ENCODE assay signal across 31 cellular contexts in the genomic region with DNA sequence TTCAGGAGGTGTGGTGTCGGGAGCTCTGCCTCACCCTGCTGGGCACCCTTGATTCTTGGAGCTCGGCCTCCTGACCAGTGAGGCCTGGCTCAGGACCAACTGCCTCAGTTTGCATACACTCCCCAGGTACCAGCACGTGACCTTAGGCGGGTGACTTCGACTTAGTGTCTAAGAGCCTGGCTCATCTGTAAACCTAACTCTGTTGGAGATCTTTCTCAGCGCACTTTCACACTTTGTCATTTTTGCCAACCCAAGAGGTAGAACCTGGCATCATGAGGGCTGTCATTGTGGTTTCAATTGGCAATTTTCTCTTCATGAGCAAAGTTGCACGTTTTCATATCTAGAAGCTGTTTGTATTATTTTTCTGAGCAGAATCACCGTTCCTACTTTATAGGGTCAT. TPM values are rescaled to one million over a fixed set of nuclear protein-coding genes. Genes with fewer than 3 reads are reported as not detected.
"Had no signal": no experiment of that assay in that cellular context is flagged by ENCODE, and none has a peak within 500 bp of the region (broad histone marks: within the 10 kb centered on the region; RNA-seq: fewer than 3 reads in every experiment).

No MANE protein-coding gene starts in this region.

- H3K4me1 Mint-ChIP-seq: WTC11 had no signal

- H3K9ac ChIP-seq: SK-N-SH had no signal

- H3K27me3 ChIP-seq: adrenal gland, body of pancreas, MG63 had no signal

- FAIRE-seq: astrocyte, TTC549 had no signal

- H3K27ac ChIP-seq: adrenal gland, body of pancreas, breast epithelium, SJSA1 had no signal

- H3K36me3 Mint-ChIP-seq: activated naive CD4-positive, alpha-beta T cell treated with anti-CD3 and anti-CD28 coated beads, Interleukin-2, amount 50 U/mL, for 72 hours; IgD-negative memory B cell; WTC11 had no signal

- H3K27ac Mint-ChIP-seq: activated CD4-positive, alpha-beta T cell treated with anti-CD3 and anti-CD28 coated beads, Interleukin-2, amount 10 ng/mL, durations not matched to agents 24 days and 14 days; activated CD8-positive, alpha-beta T cell treated with anti-CD3 and anti-CD28 coated beads, Interleukin-2, amount 10 ng/mL, durations not matched to agents 7 days and 5 days; activated naive CD4-positive, alpha-beta T cell treated with anti-CD3 and anti-CD28 coated beads for 36 hours; activated naive CD4-positive, alpha-beta T cell treated with anti-CD3 and anti-CD28 coated beads, Interleukin-2, amount 50 U/mL, for 72 hours; IgD-negative memory B cell; T-helper 1 cell treated with Interleukin-12 subunit alpha and Interleukin-12 subunit beta and Interleukin-4 antibody, amounts not matched to agents 30 μg/mL and 1 μg/mL, for 36 hours; T-helper 2 cell treated with Interferon-gamma antibody and Interleukin-4, amounts not matched to agents 5 μg/mL and 100 μg/mL, for 36 hours; WTC11 had no signal

- H3K36me3 ChIP-seq: adrenal gland, breast epithelium, MG63, SJSA1 had no signal

- H3K4me3 ChIP-seq: adrenal gland, body of pancreas, breast epithelium, MG63, SJSA1 had no signal

- DNase-seq: activated CD4-positive, alpha-beta T cell treated with anti-CD3 and anti-CD28 coated beads, Interleukin-2, amount 10 ng/mL, durations not matched to agents 24 days and 14 days; activated CD4-positive, alpha-beta T cell treated with anti-CD3 and anti-CD28 coated beads, Interleukin-2, amount 50 U/mL, for 48 hours; activated CD8-positive, alpha-beta T cell treated with anti-CD3 and anti-CD28 coated beads, Interleukin-2, amount 10 ng/mL, durations not matched to agents 7 days and 5 days; activated gamma-delta T cell treated with Interleukin-2 at 50 U/mL for 16 hours; activated naive CD4-positive, alpha-beta T cell treated with anti-CD3 and anti-CD28 coated beads for 36 hours; adrenal gland; body of pancreas; cerebellar nuclear complex; Kasumi-1; KG1; MG63; NCI-H1048; NCI-H1436 treated with DMSO at 0.1 percent for 48 hours; NCI-H1694 treated with DMSO at 0.1 percent for 48 hours; NCI-H2029; NCI-H345; NCI-H524 treated with DMSO at 0.1 percent for 48 hours; SHP77 treated with DMSO at 0.1 percent for 48 hours; SK-N-SH had no signal

- H3K9me3 ChIP-seq: adrenal gland, body of pancreas, breast epithelium, MG63, SJSA1, SK-N-SH had no signal

- H3K4me3 Mint-ChIP-seq: activated CD4-positive, alpha-beta T cell treated with anti-CD3 and anti-CD28 coated beads, Interleukin-2, amount 10 ng/mL, durations not matched to agents 24 days and 14 days; activated CD8-positive, alpha-beta T cell treated with anti-CD3 and anti-CD28 coated beads, Interleukin-2, amount 10 ng/mL, durations not matched to agents 7 days and 5 days; activated naive CD4-positive, alpha-beta T cell treated with anti-CD3 and anti-CD28 coated beads for 36 hours; IgD-negative memory B cell; T-helper 1 cell treated with Interleukin-12 subunit alpha and Interleukin-12 subunit beta and Interleukin-4 antibody, amounts not matched to agents 30 μg/mL and 1 μg/mL, for 36 hours; T-helper 2 cell treated with Interferon-gamma antibody and Interleukin-4, amounts not matched to agents 5 μg/mL and 100 μg/mL, for 36 hours; WTC11 had no signal

- H3K9me3 Mint-ChIP-seq: activated CD4-positive, alpha-beta T cell treated with anti-CD3 and anti-CD28 coated beads, Interleukin-2, amount 10 ng/mL, durations not matched to agents 24 days and 14 days; activated naive CD4-positive, alpha-beta T cell treated with anti-CD3 and anti-CD28 coated beads for 36 hours; activated naive CD4-positive, alpha-beta T cell treated with anti-CD3 and anti-CD28 coated beads, Interleukin-2, amount 50 U/mL, for 72 hours; IgD-negative memory B cell; T-helper 1 cell treated with Interleukin-12 subunit alpha and Interleukin-12 subunit beta and Interleukin-4 antibody, amounts not matched to agents 30 μg/mL and 1 μg/mL, for 36 hours; T-helper 2 cell treated with Interferon-gamma antibody and Interleukin-4, amounts not matched to agents 5 μg/mL and 100 μg/mL, for 36 hours; WTC11 had no signal

- H3K4me1 ChIP-seq: adrenal gland, breast epithelium, SJSA1 had no signal

- H3K4me2 ChIP-seq: SK-N-SH had no signal

- ATAC-seq: activated CD4-positive, CD25-positive, alpha-beta regulatory T cell treated with anti-CD3 and anti-CD28 coated beads, Interleukin-2, amount 50 U/mL, for 24 hours; activated CD8-positive, alpha-beta T cell treated with anti-CD3 and anti-CD28 coated beads, Interleukin-2, amount 10 ng/mL, durations not matched to agents 7 days and 5 days; activated naive CD4-positive, alpha-beta T cell treated with anti-CD3 and anti-CD28 coated beads, Interleukin-2, amount 50 U/mL, for 72 hours; body of pancreas; Panc1; WTC11 had no signal

RNA-seq across cellular contexts. Expression of a gene that starts 13.4 kb away (rescaled TPM):
- total RNA-seq: activated CD8-positive, alpha-beta T cell treated with anti-CD3 and anti-CD28 coated beads, Interleukin-2, amount 10 ng/mL, durations not matched to agents 7 days and 5 days; RPMI7951; SJSA1 had no signal
